8 cellular contexts compared by ENCODE assay signal in genomic region chr10:114879541-114880158, GRCh38. TPM values are rescaled to one million over a fixed set of nuclear protein-coding genes. Genes with fewer than 3 reads are reported as not detected.
A peak's percentile ranks its signal among the peaks of the same experiment; 100 is the strongest.
DNase-seq lines count a peak whose midpoint lies in the region; ATAC-seq lines count a peak whose summit lies in the region.

No MANE protein-coding gene starts in this region.

- no peak overlapping the region for H3K27ac Mint-ChIP-seq in activated CD8-positive, alpha-beta T cell treated with anti-CD3 and anti-CD28 coated beads, Interleukin-2, amount 10 ng/mL, durations not matched to agents 7 days and 5 days

- peaks cover 15% of the 10 kb centered on the region for H3K4me1 Mint-ChIP-seq in activated CD8-positive, alpha-beta T cell treated with anti-CD3 and anti-CD28 coated beads, Interleukin-2, amount 10 ng/mL, durations not matched to agents 7 days and 5 days (ENCODE audit: low read depth)

- CTCF ChIA-PET in activated CD8-positive, alpha-beta T cell treated with anti-CD3 and anti-CD28 coated beads, Interleukin-2, amount 10 ng/mL, durations not matched to agents 7 days and 5 days (lab: Charles Lee): interaction anchor here (0.7 to 3.9 kb wide), 24 partner anchors 10 to 1081 kb away, joined by 3 to 36 read pairs (median 4); partner anchors contain the start of gene FHIP2A

- no peak overlapping the region for H3K4me3 Mint-ChIP-seq in activated CD8-positive, alpha-beta T cell treated with anti-CD3 and anti-CD28 coated beads, Interleukin-2, amount 10 ng/mL, durations not matched to agents 7 days and 5 days

- no peaks in the 10 kb centered on the region for H3K36me3 Mint-ChIP-seq in activated CD8-positive, alpha-beta T cell treated with anti-CD3 and anti-CD28 coated beads, Interleukin-2, amount 10 ng/mL, durations not matched to agents 7 days and 5 days (ENCODE audit: low read depth)

- DNase-seq in DMS53 (lab: John Stamatoyannopoulos, UW) (peak; percentile 41), DMS53 treated with DMSO at 0.1 percent for 48 hours (lab: John Stamatoyannopoulos, UW; ENCODE audit: unreplicated experiment) (no peak), Kasumi-1 (lab: John Stamatoyannopoulos, UW) (peak; percentile 52 to 61), germinal center (ENCODE audit: low spot score) (peak; percentile 41), ureter (ENCODE audit: low spot score) (no peak)
- DNase-seq in activated CD8-positive, alpha-beta T cell treated with anti-CD3 and anti-CD28 coated beads, Interleukin-2, amount 10 ng/mL, durations not matched to agents 7 days and 5 days: peak; percentile 59
- DNase-seq in stimulated activated CD4-positive, alpha-beta T cell treated with anti-CD3 and anti-CD28 coated beads, Interleukin-2, amount 100 ng/mL, for 4 hours (ENCODE audit: low read depth): peak; percentile 12

- no peaks in the 10 kb centered on the region for H3K9me3 Mint-ChIP-seq in activated CD8-positive, alpha-beta T cell treated with anti-CD3 and anti-CD28 coated beads, Interleukin-2, amount 10 ng/mL, durations not matched to agents 7 days and 5 days (ENCODE audit: insufficient read depth)

- peak; percentile 67 for ATAC-seq in GM21723 (IDR thresholded peaks at IDR 0.05; ENCODE audit: unreplicated experiment)
- ATAC-seq in activated CD8-positive, alpha-beta T cell treated with anti-CD3 and anti-CD28 coated beads, Interleukin-2, amount 10 ng/mL, durations not matched to agents 7 days and 5 days: peak; percentile 67

- H3K27me3 Mint-ChIP-seq in activated CD8-positive, alpha-beta T cell treated with anti-CD3 and anti-CD28 coated beads, Interleukin-2, amount 10 ng/mL, durations not matched to agents 7 days and 5 days (ENCODE audit: low read depth): peaks cover 19% of the 10 kb centered on the region

- POLR2A ChIA-PET in activated CD8-positive, alpha-beta T cell treated with anti-CD3 and anti-CD28 coated beads, Interleukin-2, amount 10 ng/mL, durations not matched to agents 7 days and 5 days (lab: Charles Lee): no interaction called here

RNA-seq across cellular contexts. Expression of gene FHIP2A, which starts 58.1 kb away (rescaled TPM):
- 10 to 100 TPM; 15.2 to 17.6 TPM for total RNA-seq in activated CD8-positive, alpha-beta T cell treated with anti-CD3 and anti-CD28 coated beads, Interleukin-2, amount 10 ng/mL, durations not matched to agents 7 days and 5 days
- 38.0 TPM for total RNA-seq in ureter

RNA-seq across cellular contexts. Expression of gene TRUB1, which starts 58.3 kb away (rescaled TPM):
- total RNA-seq in activated CD8-positive, alpha-beta T cell treated with anti-CD3 and anti-CD28 coated beads, Interleukin-2, amount 10 ng/mL, durations not matched to agents 7 days and 5 days: 10 to 100 TPM; 13.4 to 14.0 TPM
- total RNA-seq in ureter: 18.3 TPM

Comparison
In these comparisons a context has a peak if more than half of its experiments do, and no peak if none do; other contexts are left out.
1. DNase-seq: peak in DMS53 (single experiment), Kasumi-1 (2 of 2), activated CD8-positive, alpha-beta T cell treated with anti-CD3 and anti-CD28 coated beads, Interleukin-2, amount 10 ng/mL, durations not matched to agents 7 days and 5 days (single experiment), germinal center (single experiment) and stimulated activated CD4-positive, alpha-beta T cell treated with anti-CD3 and anti-CD28 coated beads, Interleukin-2, amount 100 ng/mL, for 4 hours (single experiment); none in DMS53 treated with DMSO at 0.1 percent for 48 hours (single experiment) and ureter (single experiment).